Comparison of ENCODE assay signal across 9 cellular contexts in the genomic region with DNA sequence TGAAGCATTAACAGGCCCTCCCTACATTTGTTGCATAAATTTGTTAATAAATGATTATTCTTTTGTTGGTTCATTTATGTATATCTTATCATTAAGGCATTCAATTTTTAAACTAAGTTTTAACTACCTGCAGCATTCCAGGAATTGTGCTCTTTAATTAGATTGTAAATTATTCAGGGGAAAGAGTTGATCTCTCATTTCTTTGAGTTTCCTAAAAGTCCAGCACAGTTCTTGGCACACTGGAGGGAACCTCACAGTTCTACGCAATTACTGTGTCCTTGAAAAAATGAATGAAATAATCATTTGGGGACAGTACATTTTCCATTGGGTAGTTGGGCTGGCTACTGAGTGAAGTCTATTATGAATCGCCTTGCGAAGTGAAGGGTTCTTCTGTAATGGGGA. TPM values are rescaled to one million over a fixed set of nuclear protein-coding genes. Genes with fewer than 3 reads are reported as not detected.
DNase-seq lines count a peak whose midpoint lies in the region; ATAC-seq and TF ChIP-seq lines count a peak whose summit lies in the region.
"Had no signal": no experiment of that assay in that cellular context is flagged by ENCODE, and none has a peak within 500 bp of the region (broad histone marks: within the 10 kb centered on the region; RNA-seq: fewer than 3 reads in every experiment).

No MANE protein-coding gene starts in this region.

- H3K36me3 ChIP-seq in left lung: no peaks in the 10 kb centered on the region

- DNase-seq in left lung: no peak
- no peak for DNase-seq in stimulated activated naive B cell treated with anti-CD40 and anti-IgM and Interleukin-4, amounts not matched to agents 10 μg/mL and 1 μg/mL and 100 μg/mL, for 72 hours
- DNase-seq in cerebellar cortex (ENCODE audit: low spot score): no peak
- no peak for DNase-seq in cortex of kidney (lab: John Stamatoyannopoulos, UW)
- no peak for DNase-seq in DMS153 treated with DMSO at 0.1 percent for 48 hours (lab: John Stamatoyannopoulos, UW; ENCODE audit: unreplicated experiment)

- H3K27ac ChIP-seq in left lung: peak overlapping the region; percentile 97 to 98

- TF ChIP-seq CTCF in left lung (IDR thresholded peaks at IDR 0.05): no peak

- H3K27me3 Mint-ChIP-seq in IgD-negative memory B cell: no peaks in the 10 kb centered on the region
- H3K27me3 Mint-ChIP-seq in activated T-helper 17 cell treated with anti-CD3 and anti-CD28 coated beads, Interleukin-2, amount 50 U/mL, for 72 hours: no peaks in the 10 kb centered on the region
- no peaks in the 10 kb centered on the region for H3K27me3 Mint-ChIP-seq in stimulated activated naive B cell treated with anti-CD40 and anti-IgM and Interleukin-4, amounts not matched to agents 10 μg/mL and 1 μg/mL and 100 μg/mL, for 72 hours

- no peaks in the 10 kb centered on the region for H3K9me3 Mint-ChIP-seq in IgD-negative memory B cell
- H3K9me3 Mint-ChIP-seq in activated T-helper 17 cell treated with anti-CD3 and anti-CD28 coated beads, Interleukin-2, amount 50 U/mL, for 72 hours: no peaks in the 10 kb centered on the region
- H3K9me3 Mint-ChIP-seq in stimulated activated naive B cell treated with anti-CD40 and anti-IgM and Interleukin-4, amounts not matched to agents 10 μg/mL and 1 μg/mL and 100 μg/mL, for 72 hours: no peaks in the 10 kb centered on the region

- H3K4me1 Mint-ChIP-seq in IgD-negative memory B cell: peaks cover 16 to 24% (median 18%) of the 10 kb centered on the region in 3 donors
- H3K4me1 Mint-ChIP-seq in activated T-helper 17 cell treated with anti-CD3 and anti-CD28 coated beads, Interleukin-2, amount 50 U/mL, for 72 hours: peaks cover 20% of the 10 kb centered on the region
- H3K4me1 Mint-ChIP-seq in stimulated activated naive B cell treated with anti-CD40 and anti-IgM and Interleukin-4, amounts not matched to agents 10 μg/mL and 1 μg/mL and 100 μg/mL, for 72 hours: peaks cover 20 to 28% of the 10 kb centered on the region in 2 donors

- peaks cover 10 to 19% of the 10 kb centered on the region in 2 donors for H3K4me1 ChIP-seq in left lung

- peak overlapping the region in 1 of 2 donors; percentile 77 for H3K4me3 ChIP-seq in left lung

- ATAC-seq in activated T-helper 17 cell treated with anti-CD3 and anti-CD28 coated beads, Interleukin-2, amount 50 U/mL, for 72 hours (replicated peaks): no peak
- ATAC-seq in left lung: no peak
- ATAC-seq in stimulated activated naive B cell treated with anti-CD40 and anti-IgM and Interleukin-4, amounts not matched to agents 10 μg/mL and 1 μg/mL and 100 μg/mL, for 72 hours (replicated peaks): no peak

- H3K27me3 ChIP-seq in left lung: no peaks in the 10 kb centered on the region

- no peaks in the 10 kb centered on the region for H3K9me3 ChIP-seq in left lung

- intact Hi-C loops in left lung (cut with DNase I): no loop called here

- H3K36me3 Mint-ChIP-seq in IgD-negative memory B cell: peaks cover 1% of the 10 kb centered on the region
- peaks cover 39% of the 10 kb centered on the region for H3K36me3 Mint-ChIP-seq in activated T-helper 17 cell treated with anti-CD3 and anti-CD28 coated beads, Interleukin-2, amount 50 U/mL, for 72 hours (ENCODE audit: low read depth)
- H3K36me3 Mint-ChIP-seq in stimulated activated naive B cell treated with anti-CD40 and anti-IgM and Interleukin-4, amounts not matched to agents 10 μg/mL and 1 μg/mL and 100 μg/mL, for 72 hours: peaks cover 7 to 22% of the 10 kb centered on the region in 2 donors

- peak overlapping the region; percentile 83 to 99 (median 98) for H3K27ac Mint-ChIP-seq in IgD-negative memory B cell
- peak overlapping the region; percentile 97 for H3K27ac Mint-ChIP-seq in activated T-helper 17 cell treated with anti-CD3 and anti-CD28 coated beads, Interleukin-2, amount 50 U/mL, for 72 hours
- H3K27ac Mint-ChIP-seq in stimulated activated naive B cell treated with anti-CD40 and anti-IgM and Interleukin-4, amounts not matched to agents 10 μg/mL and 1 μg/mL and 100 μg/mL, for 72 hours: peak overlapping the region; percentile 97

- peak overlapping the region; percentile 96 to 100 (median 99) for H3K4me3 Mint-ChIP-seq in IgD-negative memory B cell
- H3K4me3 Mint-ChIP-seq in activated T-helper 17 cell treated with anti-CD3 and anti-CD28 coated beads, Interleukin-2, amount 50 U/mL, for 72 hours: peak overlapping the region; percentile 98
- H3K4me3 Mint-ChIP-seq in stimulated activated naive B cell treated with anti-CD40 and anti-IgM and Interleukin-4, amounts not matched to agents 10 μg/mL and 1 μg/mL and 100 μg/mL, for 72 hours: peak overlapping the region; percentile 90 to 94

RNA-seq across cellular contexts. Expression of a gene that starts 0.5 kb away (rescaled TPM):
- polyA plus RNA-seq in IgD-negative memory B cell: 34.7 TPM
- total RNA-seq in activated T-helper 17 cell treated with anti-CD3 and anti-CD28 coated beads, Interleukin-2, amount 50 U/mL, for 72 hours: 10 to 100 TPM; 41.0 to 52.3 TPM
- 10 to 100 TPM; 44.4 to 47.8 TPM for total RNA-seq in left lung

RNA-seq across cellular contexts. Expression of a gene that starts 33.3 kb away (rescaled TPM):
- not detected for polyA plus RNA-seq in IgD-negative memory B cell
- under 1 TPM in 1 of 2 donors, not detected in 1; 0.19 TPM for total RNA-seq in activated T-helper 17 cell treated with anti-CD3 and anti-CD28 coated beads, Interleukin-2, amount 50 U/mL, for 72 hours
- not detected for total RNA-seq in left lung
- total RNA-seq: aorta, lung microvascular endothelial cell had no signal

RNA-seq across cellular contexts. Expression of a gene that starts 53.9 kb away (rescaled TPM):
- polyA plus RNA-seq in IgD-negative memory B cell: 26.2 TPM
- 10 to 100 TPM; 70.3 to 70.6 TPM for total RNA-seq in activated T-helper 17 cell treated with anti-CD3 and anti-CD28 coated beads, Interleukin-2, amount 50 U/mL, for 72 hours
- total RNA-seq in left lung: 10 to 100 TPM; 24.7 to 40.5 TPM
